In genomic region chr5:3317051-3317795, GRCh38 we compare ENCODE assay signal across 25 cellular contexts.
"Had no signal": no experiment of that assay in that cellular context is flagged by ENCODE, and none has a peak within 500 bp of the region (broad histone marks: within the 10 kb centered on the region; RNA-seq: fewer than 3 reads in every experiment).

No MANE protein-coding gene starts in this region.

- H3K4me1 ChIP-seq: ascending aorta, left ventricle myocardium inferior, neural progenitor cell, sigmoid colon, testis, uterus had no signal

- H3K27me3 ChIP-seq: ascending aorta, hepatocyte, neural progenitor cell, testis, uterus had no signal

- H3K36me3 ChIP-seq: ascending aorta, left ventricle myocardium inferior, neural progenitor cell, sigmoid colon, uterus had no signal

- H3K4me3 ChIP-seq: ascending aorta, hepatocyte, left ventricle myocardium inferior, neural progenitor cell, sigmoid colon, testis, uterus had no signal

- H2AFZ ChIP-seq: hepatocyte, neural progenitor cell had no signal

- H3K79me2 ChIP-seq: hepatocyte had no signal

- DNase-seq: activated B cell treated with CpG ODN at 0.5 μM for 24 hours; activated CD4-positive, alpha-beta T cell treated with anti-CD3 and anti-CD28 coated beads for 36 hours; activated CD4-positive, alpha-beta T cell treated with anti-CD3 and anti-CD28 coated beads, Interleukin-2, amount 50 U/mL, for 4 hours; activated CD8-positive, alpha-beta memory T cell treated with anti-CD3 and anti-CD28 coated beads for 24 hours; activated CD8-positive, alpha-beta memory T cell treated with anti-CD3 and anti-CD28 coated beads, Interleukin-2, amount 50 U/mL, for 4 hours; activated T-cell treated with anti-CD3 and anti-CD28 coated beads, Interleukin-2, amount 50 U/mL, for 24 hours; effector memory CD4-positive, alpha-beta T cell; glutamatergic neuron; immature natural killer cell; left ventricle myocardium inferior; mammary epithelial cell; naive thymus-derived CD8-positive, alpha-beta T cell; posterior cingulate gyrus; sigmoid colon; stimulated activated CD4-positive, alpha-beta T cell treated with anti-CD3 and anti-CD28 coated beads, Interleukin-4, amount 100 ng/mL, for 1 hour; stimulated activated naive CD4-positive, alpha-beta T cell; T-helper 9 cell; testis; trophoblast cell; uterus had no signal

- ATAC-seq: activated CD4-positive, alpha-beta T cell treated with anti-CD3 and anti-CD28 coated beads for 36 hours; activated naive CD4-positive, alpha-beta T cell treated with anti-CD3 and anti-CD28 coated beads, Interleukin-2, amount 50 U/mL, for 72 hours; activated T-helper 17 cell treated with anti-CD3 and anti-CD28 coated beads, Interleukin-2, amount 50 U/mL, for 72 hours; naive thymus-derived CD8-positive, alpha-beta T cell had no signal

- H3K9me3 ChIP-seq: ascending aorta, testis, uterus had no signal

- H3K27ac ChIP-seq: ascending aorta, hepatocyte, left ventricle myocardium inferior, neural progenitor cell, sigmoid colon, testis, uterus had no signal

- H3K4me2 ChIP-seq: hepatocyte, neural progenitor cell had no signal
